19 cellular contexts compared by ENCODE assay signal in genomic region chr1:4755301-4756183, GRCh38.
A peak's percentile ranks its signal among the peaks of the same experiment; 100 is the strongest.
DNase-seq lines count a peak whose midpoint lies in the region; ATAC-seq and TF ChIP-seq lines count a peak whose summit lies in the region.
"Had no signal": no experiment of that assay in that cellular context is flagged by ENCODE, and none has a peak within 500 bp of the region (broad histone marks: within the 10 kb centered on the region; RNA-seq: fewer than 3 reads in every experiment).

No MANE protein-coding gene starts in this region.

- peak; percentile 86 for ATAC-seq in GM23338
- ATAC-seq: activated T-helper 17 cell treated with anti-CD3 and anti-CD28 coated beads, Interleukin-2, amount 50 U/mL, for 72 hours; PC-3 had no signal

- no peak overlapping the region for H2AFZ ChIP-seq in GM23338
- H2AFZ ChIP-seq in hepatocyte = no peak overlapping the region

- H3K27ac ChIP-seq in GM23338 (ENCODE audit: low read depth) (no peak overlapping the region), hepatocyte (no peak overlapping the region)
- H3K27ac ChIP-seq: SJSA1 had no signal

- no peaks in the 10 kb centered on the region for H3K79me2 ChIP-seq in GM23338 (replicated peaks; ENCODE audit: insufficient read depth)
- no peaks in the 10 kb centered on the region for H3K79me2 ChIP-seq in hepatocyte

- H3K4me2 ChIP-seq in GM23338 (no peak overlapping the region), hepatocyte (no peak overlapping the region)

- H3K27me3 Mint-ChIP-seq in GM23338 (ENCODE audit: insufficient read depth, low read depth, poor library complexity) = peaks cover 4% of the 10 kb centered on the region
- H3K27me3 Mint-ChIP-seq in activated CD4-positive, alpha-beta T cell treated with anti-CD3 and anti-CD28 coated beads, Interleukin-2, amount 10 ng/mL, durations not matched to agents 24 days and 14 days = no peaks in the 10 kb centered on the region
- H3K27me3 Mint-ChIP-seq: activated naive CD8-positive, alpha-beta T cell treated with anti-CD3 and anti-CD28 coated beads, Interleukin-2, amount 10 ng/mL, durations not matched to agents 7 days and 5 days had no signal

- H3K4me3 ChIP-seq in GM23338 (no peak overlapping the region), NT2/D1 (ENCODE audit: insufficient read length, low read depth) (no peak overlapping the region), hepatocyte (no peak overlapping the region)
- H3K4me3 ChIP-seq: lung, SJSA1 had no signal

- TF ChIP-seq CTCF in GM23338 (conservative IDR thresholded peaks at IDR 0.05; ENCODE audit: low read depth in 2 of 2) (no peak), hepatocyte (IDR thresholded peaks at IDR 0.05; ENCODE audit: poor library complexity) (no peak)

- H3K9me2 ChIP-seq in GM23338 (ENCODE audit: insufficient read depth) = no peaks in the 10 kb centered on the region
- no peaks in the 10 kb centered on the region for H3K9me2 ChIP-seq in hepatocyte (replicated peaks; ENCODE audit: insufficient read depth)

- peak overlapping the region; percentile 65 for H3K9ac ChIP-seq in NT2/D1 (ENCODE audit: insufficient read length, low read depth)

- 29% methylated on average over 11 of the region's 11 CpGs for WGBS in hepatocyte (ENCODE audit: low lambda C conversion rate, missing lambda C conversion rate)

- no peaks in the 10 kb centered on the region for H3K27me3 ChIP-seq in GM23338 (ENCODE audit: insufficient read depth)
- peaks cover 2% of the 10 kb centered on the region for H3K27me3 ChIP-seq in NT2/D1 (ENCODE audit: insufficient read depth, insufficient read length)
- H3K27me3 ChIP-seq in hepatocyte = no peaks in the 10 kb centered on the region
- H3K27me3 ChIP-seq: SJSA1 had no signal

- no peaks in the 10 kb centered on the region for H3K4me1 ChIP-seq in GM23338 (ENCODE audit: insufficient read depth)
- H3K4me1 ChIP-seq in NT2/D1 (ENCODE audit: insufficient read depth, insufficient read length) = peaks cover 15% of the 10 kb centered on the region
- H3K4me1 ChIP-seq in hepatocyte (ENCODE audit: insufficient read depth) = no peaks in the 10 kb centered on the region
- H3K4me1 ChIP-seq: SJSA1 had no signal

- H3K36me3 Mint-ChIP-seq in GM23338 (ENCODE audit: low read depth) = peaks cover 43% of the 10 kb centered on the region
- H3K36me3 Mint-ChIP-seq in activated CD4-positive, alpha-beta T cell treated with anti-CD3 and anti-CD28 coated beads, Interleukin-2, amount 10 ng/mL, durations not matched to agents 24 days and 14 days (ENCODE audit: low read depth) = no peaks in the 10 kb centered on the region
- H3K36me3 Mint-ChIP-seq: activated naive CD8-positive, alpha-beta T cell treated with anti-CD3 and anti-CD28 coated beads, Interleukin-2, amount 10 ng/mL, durations not matched to agents 7 days and 5 days had no signal

- H3K4me3 Mint-ChIP-seq in GM23338 = peak overlapping the region; percentile 52
- H3K4me3 Mint-ChIP-seq in activated CD4-positive, alpha-beta T cell treated with anti-CD3 and anti-CD28 coated beads, Interleukin-2, amount 10 ng/mL, durations not matched to agents 24 days and 14 days = no peak overlapping the region
- H3K4me3 Mint-ChIP-seq: activated naive CD8-positive, alpha-beta T cell treated with anti-CD3 and anti-CD28 coated beads, Interleukin-2, amount 10 ng/mL, durations not matched to agents 7 days and 5 days; activated T-helper 17 cell treated with anti-CD3 and anti-CD28 coated beads, Interleukin-2, amount 50 U/mL, for 72 hours; naive B cell; T-helper 2 cell treated with Interferon-gamma antibody and Interleukin-4, amounts not matched to agents 5 μg/mL and 100 μg/mL, for 36 hours had no signal

- H4K20me1 ChIP-seq in GM23338 (replicated peaks; ENCODE audit: insufficient read depth) (no peaks in the 10 kb centered on the region), hepatocyte (ENCODE audit: insufficient read depth, poor library complexity, severe bottlenecking) (no peaks in the 10 kb centered on the region)

- no peak for DNase-seq in GM23338 (ENCODE audit: low spot score)
- peak; percentile 85 for DNase-seq in NT2/D1 (ENCODE audit: low read depth, low spot score)
- peak; percentile 17 for DNase-seq in hepatocyte (ENCODE audit: low spot score)
- peak; percentile 85 for DNase-seq in renal cortical epithelial cell (ENCODE audit: low read depth)
- no peak for DNase-seq in HuH-7 (ENCODE audit: low spot score)
- DNase-seq in activated CD4-positive, alpha-beta T cell treated with anti-CD3 and anti-CD28 coated beads, Interleukin-2, amount 10 ng/mL, durations not matched to agents 24 days and 14 days = no peak
- DNase-seq in medulla oblongata (ENCODE audit: extremely low spot score) = no peak
- DNase-seq: activated naive CD8-positive, alpha-beta T cell treated with anti-CD3 and anti-CD28 coated beads, Interleukin-2, amount 10 ng/mL, durations not matched to agents 7 days and 5 days; C1 segment of cervical spinal cord; DMS153; naive B cell; NCI-H187 treated with DMSO at 0.1 percent for 48 hours; NCI-H524 treated with DMSO at 0.1 percent for 48 hours; PC-3; stimulated activated CD4-positive, alpha-beta T cell treated with anti-CD3 and anti-CD28 coated beads, Interleukin-4, amount 100 ng/mL, for 1 hour had no signal

- H3K27ac Mint-ChIP-seq in GM23338 = peak overlapping the region; percentile 91
- no peak overlapping the region for H3K27ac Mint-ChIP-seq in activated CD4-positive, alpha-beta T cell treated with anti-CD3 and anti-CD28 coated beads, Interleukin-2, amount 10 ng/mL, durations not matched to agents 24 days and 14 days
- H3K27ac Mint-ChIP-seq: activated naive CD8-positive, alpha-beta T cell treated with anti-CD3 and anti-CD28 coated beads, Interleukin-2, amount 10 ng/mL, durations not matched to agents 7 days and 5 days; activated T-helper 17 cell treated with anti-CD3 and anti-CD28 coated beads, Interleukin-2, amount 50 U/mL, for 72 hours; naive B cell; T-helper 2 cell treated with Interferon-gamma antibody and Interleukin-4, amounts not matched to agents 5 μg/mL and 100 μg/mL, for 36 hours had no signal

- H3K4me1 Mint-ChIP-seq in GM23338 = peaks cover 43% of the 10 kb centered on the region
- no peaks in the 10 kb centered on the region for H3K4me1 Mint-ChIP-seq in activated CD4-positive, alpha-beta T cell treated with anti-CD3 and anti-CD28 coated beads, Interleukin-2, amount 10 ng/mL, durations not matched to agents 24 days and 14 days
- H3K4me1 Mint-ChIP-seq: activated naive CD8-positive, alpha-beta T cell treated with anti-CD3 and anti-CD28 coated beads, Interleukin-2, amount 10 ng/mL, durations not matched to agents 7 days and 5 days; activated T-helper 17 cell treated with anti-CD3 and anti-CD28 coated beads, Interleukin-2, amount 50 U/mL, for 72 hours; naive B cell had no signal

- H3K9me3 Mint-ChIP-seq in GM23338 = peaks cover 41% of the 10 kb centered on the region
- peaks cover 15% of the 10 kb centered on the region for H3K9me3 Mint-ChIP-seq in activated CD4-positive, alpha-beta T cell treated with anti-CD3 and anti-CD28 coated beads, Interleukin-2, amount 10 ng/mL, durations not matched to agents 24 days and 14 days

- intact Hi-C loops in activated CD4-positive, alpha-beta T cell treated with anti-CD3 and anti-CD28 coated beads, Interleukin-2, amount 10 ng/mL, durations not matched to agents 24 days and 14 days (cut with micrococcal nuclease) = no loop called here

- no peaks in the 10 kb centered on the region for H3F3A ChIP-seq in GM23338 (replicated peaks; ENCODE audit: low read depth)

- 0 out of 2 replicates have a peak, but pooled peaks cover 3% of the 10 kb centered on the region for H3K36me3 ChIP-seq in GM23338 (ENCODE audit: insufficient read depth)
- peaks cover 4% of the 10 kb centered on the region for H3K36me3 ChIP-seq in NT2/D1 (ENCODE audit: insufficient read depth, insufficient read length, low read length)
- H3K36me3 ChIP-seq in hepatocyte (replicated peaks; ENCODE audit: insufficient read depth, low read depth) = no peaks in the 10 kb centered on the region
- H3K36me3 ChIP-seq: SJSA1 had no signal

- peaks cover 31% of the 10 kb centered on the region for H3K9me3 ChIP-seq in NT2/D1 (ENCODE audit: insufficient read depth, low read length)
- H3K9me3 ChIP-seq in hepatocyte (ENCODE audit: low read depth) = no peaks in the 10 kb centered on the region

TF ChIP-seq in GM23338, 12 proteins besides CTCF, POLR2A, EP300 and RAD21:
- TF ChIP-seq ZNF114 (CRISPR knock-in tag; IDR thresholded peaks at IDR 0.05) = no peak
- TF ChIP-seq STAT1 (IDR thresholded peaks at IDR 0.05; ENCODE audit: unreplicated experiment) = no peak
- TF ChIP-seq REST (IDR thresholded peaks at IDR 0.05; ENCODE audit: unreplicated experiment) = no peak
- TF ChIP-seq EZH2phosphoT487 (IDR thresholded peaks at IDR 0.05; ENCODE audit: unreplicated experiment) = no peak

Comparison
In these comparisons a context has a peak if more than half of its experiments do, and no peak if none do; other contexts are left out.
1. DNase-seq: peak in NT2/D1 (single experiment), hepatocyte (single experiment) and renal cortical epithelial cell (single experiment); none in GM23338 (single experiment), HuH-7 (single experiment), activated CD4-positive, alpha-beta T cell treated with anti-CD3 and anti-CD28 coated beads, Interleukin-2, amount 10 ng/mL, durations not matched to agents 24 days and 14 days (single experiment) and medulla oblongata (single experiment).